In the genomic region with DNA sequence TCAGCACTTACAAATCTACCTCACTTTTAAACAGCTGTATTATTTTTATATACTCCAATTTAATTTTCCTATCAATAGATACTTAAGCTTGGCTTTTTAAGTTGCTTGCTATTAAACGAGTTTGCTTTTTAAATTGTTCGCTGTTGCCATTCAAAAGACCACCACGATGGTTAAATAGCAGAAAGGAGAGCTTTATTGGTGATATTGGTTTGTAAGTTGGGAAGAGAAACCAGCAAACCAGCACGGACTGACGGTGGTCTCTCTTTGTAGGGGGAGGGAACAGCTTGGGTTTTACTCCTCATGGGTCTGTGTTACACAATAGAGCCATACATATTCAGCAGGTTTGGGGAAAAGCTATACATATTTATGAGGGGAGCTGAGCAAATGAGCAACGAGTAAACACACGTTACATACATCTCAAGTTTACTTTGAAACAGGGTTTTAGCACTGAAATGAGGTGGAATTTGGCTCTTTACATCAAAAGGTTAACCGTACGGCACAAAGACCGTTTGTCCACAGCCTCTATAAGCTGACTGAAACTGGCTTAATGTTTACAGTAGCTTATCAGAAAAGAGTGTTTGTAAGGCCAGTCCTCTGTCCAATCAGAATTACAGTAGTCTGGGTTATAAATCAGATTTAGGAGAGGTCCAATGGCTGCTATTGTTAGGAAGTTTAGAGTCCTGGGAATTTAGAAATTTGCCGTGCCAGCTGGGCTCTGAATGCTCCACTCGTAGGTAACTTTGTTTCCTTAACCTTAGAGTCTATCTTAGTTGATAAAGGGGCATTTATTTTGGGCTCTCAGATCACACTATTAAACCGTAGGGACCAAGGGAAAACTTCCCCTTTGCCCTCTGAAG, we compare ENCODE assay signal across 34 cellular contexts.
DNase-seq lines count a peak whose midpoint lies in the region; ATAC-seq and TF ChIP-seq lines count a peak whose summit lies in the region.
"Had no signal": no experiment of that assay in that cellular context is flagged by ENCODE, and none has a peak within 500 bp of the region (broad histone marks: within the 10 kb centered on the region; RNA-seq: fewer than 3 reads in every experiment).

No MANE protein-coding gene starts in this region.

- peaks cover 4% of the 10 kb centered on the region for H3K36me3 Mint-ChIP-seq in brain

- TF ChIP-seq POLR2A in stomach (IDR thresholded peaks at IDR 0.05): no peak

- peak overlapping the region in 3 of 5 donors; percentile 3 to 15 (median 14) for H3K27ac ChIP-seq in stomach
- no peak overlapping the region for H3K27ac ChIP-seq in WERI-Rb-1
- H3K27ac ChIP-seq: 22Rv1, epithelial cell of prostate, GM23248, KMS-11, tibial nerve had no signal

- H3K9me3 ChIP-seq in stomach (peaks cover 0 to 16% (median 6%) of the 10 kb centered on the region in 4 donors), WERI-Rb-1 (ENCODE audit: severe bottlenecking) (no peaks in the 10 kb centered on the region)
- H3K9me3 ChIP-seq: MG63 had no signal

- TF ChIP-seq EP300 in stomach (IDR thresholded peaks at IDR 0.05): no peak

- H3K36me3 ChIP-seq in stomach (no peaks in the 10 kb centered on the region), WERI-Rb-1 (no peaks in the 10 kb centered on the region)
- H3K36me3 ChIP-seq: MG63, tibial nerve had no signal

- H3K27ac Mint-ChIP-seq in brain: peak overlapping the region; percentile 46 to 97 (median 73)
- H3K27ac Mint-ChIP-seq: activated CD4-positive, alpha-beta memory T cell treated with anti-CD3 and anti-CD28 coated beads for 36 hours; activated naive CD4-positive, alpha-beta T cell treated with anti-CD3 and anti-CD28 coated beads for 36 hours; HFFc6; immature natural killer cell; naive B cell had no signal

- H3K4me1 Mint-ChIP-seq in brain: peaks cover 47% of the 10 kb centered on the region
- H3K4me1 Mint-ChIP-seq: immature natural killer cell, naive B cell had no signal

- peaks cover 0 to 11% (median 4%) of the 10 kb centered on the region in 4 donors for H3K4me1 ChIP-seq in stomach
- H3K4me1 ChIP-seq: tibial nerve had no signal

- ATAC-seq in left colon: peak; percentile 96
- no peak for ATAC-seq in HG03460 (IDR thresholded peaks at IDR 0.05; ENCODE audit: unreplicated experiment)
- ATAC-seq: left ventricle myocardium superior had no signal

- H3K27me3 ChIP-seq in stomach (no peaks in the 10 kb centered on the region), WERI-Rb-1 (ENCODE audit: insufficient read depth, low read depth, severe bottlenecking) (no peaks in the 10 kb centered on the region)
- H3K27me3 ChIP-seq: MG63, tibial nerve had no signal

- H3K4me3 Mint-ChIP-seq in brain: peak overlapping the region in 4 of 5 experiments; percentile 52 to 82 (median 71)
- H3K4me3 Mint-ChIP-seq: activated CD4-positive, alpha-beta memory T cell treated with anti-CD3 and anti-CD28 coated beads for 36 hours; activated naive CD4-positive, alpha-beta T cell treated with anti-CD3 and anti-CD28 coated beads for 36 hours; HFFc6; immature natural killer cell; naive B cell had no signal

- H3K27me3 Mint-ChIP-seq in brain: peaks cover 31% of the 10 kb centered on the region

- WGBS in stomach, 5 donors: 19 to 42% (median 27%) methylated on average over 13 of the region's 13 CpGs

- DNase-seq in DMS 273 (lab: John Stamatoyannopoulos, UW; ENCODE audit: unreplicated experiment): peak; percentile 57
- no peak for DNase-seq in DMS 273 treated with DMSO at 0.1 percent for 48 hours (lab: John Stamatoyannopoulos, UW)
- peak in 1 of 2 donors; percentile 13 for DNase-seq in left colon
- peak; percentile 32 for DNase-seq in stomach
- DNase-seq in NCI-H82 (lab: John Stamatoyannopoulos, UW): no peak
- DNase-seq in WERI-Rb-1: no peak
- DNase-seq: activated CD4-positive, alpha-beta memory T cell treated with anti-CD3 and anti-CD28 coated beads for 36 hours; activated CD4-positive, alpha-beta T cell treated with anti-CD3 and anti-CD28 coated beads for 1 hour; activated CD8-positive, alpha-beta memory T cell treated with anti-CD3 and anti-CD28 coated beads, Interleukin-2, amount 50 U/mL, for 4 hours; activated naive CD4-positive, alpha-beta T cell treated with anti-CD3 and anti-CD28 coated beads for 36 hours; C1 segment of cervical spinal cord; COR-L47; DMS79 treated with DMSO at 0.1 percent for 48 hours; GDM1; GM23248; HFFc6; immature natural killer cell; left ventricle myocardium superior; mesendoderm; MG63; naive B cell; NCI-H1105 treated with DMSO at 0.1 percent for 48 hours; NCI-H187 treated with DMSO at 0.1 percent for 48 hours; NCI-H2171 treated with DMSO at 0.1 percent for 48 hours; NCI-H524 treated with DMSO at 0.1 percent for 48 hours; occipital lobe; stimulated activated CD4-positive, alpha-beta T cell treated with anti-CD3 and anti-CD28 coated beads, Interleukin-4, amount 100 ng/mL, for 24 hours; T-helper 2 cell had no signal

- H3K9me3 Mint-ChIP-seq in brain: peaks cover 3 to 32% (median 14%) of the 10 kb centered on the region in 5 experiments

- H3K4me3 ChIP-seq in stomach (peak overlapping the region in 1 of 4 donors; percentile 15), WERI-Rb-1 (ENCODE audit: low read depth, low read length) (no peak overlapping the region)
- H3K4me3 ChIP-seq: GM23248, MG63, tibial nerve had no signal

- no peak for TF ChIP-seq CTCF in brain (conservative IDR thresholded peaks at IDR 0.05)
- peak in 1 of 7 experiments; percentile 11 for TF ChIP-seq CTCF in stomach (IDR thresholded peaks at IDR 0.05)
- TF ChIP-seq CTCF in WERI-Rb-1 (IDR thresholded peaks at IDR 0.05; ENCODE audit: low read depth, low read length): no peak

- intact Hi-C loops in left colon (cut with DNase I, micrococcal nuclease): no loop called here
- intact Hi-C loops in stomach (cut with DNase I; ENCODE audit: low total_unique reads): no loop called here

Comparison
In these comparisons a context has a peak if more than half of its experiments do, and no peak if none do; other contexts are left out.
1. DNase-seq: peak in DMS 273 (single experiment) and stomach (single experiment); none in DMS 273 treated with DMSO at 0.1 percent for 48 hours (single experiment), NCI-H82 (single experiment) and WERI-Rb-1 (single experiment).